ENCODE assay signal across 1 cellular context in the genomic region with DNA sequence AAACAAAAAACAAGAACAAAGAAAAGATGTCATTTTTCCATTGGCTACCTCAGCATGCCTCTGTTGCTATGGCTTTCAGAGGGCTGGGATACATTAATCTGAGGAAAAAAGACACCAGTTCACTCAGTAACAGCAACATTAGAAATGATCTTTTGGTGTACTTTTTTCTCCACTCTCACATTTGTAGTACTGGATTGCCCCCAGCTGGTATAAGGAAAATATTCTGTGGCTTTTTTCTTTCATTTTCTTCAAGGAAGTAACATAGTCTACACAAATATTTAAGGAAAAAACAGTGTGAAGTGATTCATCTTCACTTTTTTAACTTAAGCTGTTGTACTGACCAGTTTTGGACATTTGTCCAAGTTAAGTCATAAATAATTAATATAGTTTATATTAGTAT.
TF ChIP-seq lines count a peak whose summit lies in the region.

No MANE protein-coding gene starts in this region.

TF ChIP-seq in SK-N-SH treated with all-trans-retinoic acid at 6 μM for 48 hours, 23 proteins besides CTCF, POLR2A, EP300 and RAD21 (continued from another document):
- TF ChIP-seq ZNF565 (CRISPR knock-in tag; conservative IDR thresholded peaks at IDR 0.05; ENCODE audit: low read depth) (no peak), TOX (CRISPR knock-in tag; IDR thresholded peaks at IDR 0.05; ENCODE audit: borderline replicate concordance) (no peak), TCF4 (CRISPR knock-in tag; IDR thresholded peaks at IDR 0.05; ENCODE audit: borderline replicate concordance) (no peak), ARNTL (CRISPR knock-in tag; IDR thresholded peaks at IDR 0.05; ENCODE audit: borderline replicate concordance, low read depth) (no peak), ZNF8 (CRISPR knock-in tag; IDR thresholded peaks at IDR 0.05) (no peak)
